Comparison of ENCODE assay signal across 11 cellular contexts in genomic region chr22:38213319-38214247, GRCh38. TPM values are rescaled to one million over a fixed set of nuclear protein-coding genes. Genes with fewer than 3 reads are reported as not detected.
A peak's percentile ranks its signal among the peaks of the same experiment; 100 is the strongest.
DNase-seq lines count a peak whose midpoint lies in the region; ATAC-seq and TF ChIP-seq lines count a peak whose summit lies in the region.
"Had no signal": no experiment of that assay in that cellular context is flagged by ENCODE, and none has a peak within 500 bp of the region (broad histone marks: within the 10 kb centered on the region; RNA-seq: fewer than 3 reads in every experiment).

No MANE protein-coding gene starts in this region.

- H3K27ac ChIP-seq in neuronal stem cell (replicated peaks; ENCODE audit: low read length) = no peak overlapping the region

- TF ChIP-seq CTCF in Calu3 (IDR thresholded peaks at IDR 0.05; ENCODE audit: unreplicated experiment) = no peak

- peak overlapping the region; percentile 72 for H3K14ac ChIP-seq in neuronal stem cell (ENCODE audit: low read length)

- no peaks in the 10 kb centered on the region for H3K79me1 ChIP-seq in neuronal stem cell (ENCODE audit: low read depth, low read length)

- ATAC-seq in central memory CD8-positive, alpha-beta T cell (replicated peaks; ENCODE audit: extremely low read depth, poor library complexity, severe bottlenecking) = no peak
- ATAC-seq in GM21786 (IDR thresholded peaks at IDR 0.05; ENCODE audit: unreplicated experiment) (no peak), GM21576 (IDR thresholded peaks at IDR 0.05; ENCODE audit: unreplicated experiment) (no peak)

- peaks cover 4 to 19% of the 10 kb centered on the region in 2 donors for H3K4me1 ChIP-seq in neuronal stem cell (ENCODE audit: control insufficient read depth in 2 of 2, insufficient read depth in 1 of 2, low read depth in 1 of 2, low read length in 2 of 2)

- H3K18ac ChIP-seq in neuronal stem cell (ENCODE audit: low read length) = peak overlapping the region; percentile 94

- peak overlapping the region; percentile 89 for H2BK15ac ChIP-seq in neuronal stem cell (ENCODE audit: low read length)

- peaks cover 99% of the 10 kb centered on the region for H3K36me3 Mint-ChIP-seq in Calu3 (ENCODE audit: insufficient read depth, unreplicated experiment)
- peaks cover 29% of the 10 kb centered on the region for H3K36me3 Mint-ChIP-seq in central memory CD8-positive, alpha-beta T cell (ENCODE audit: insufficient read depth)
- peaks cover 7% of the 10 kb centered on the region for H3K36me3 Mint-ChIP-seq in activated T-helper 1 cell treated with anti-CD3 and anti-CD28 coated beads, Interleukin-12 subunit alpha, Interleukin-12 subunit beta, Interleukin-2, Interleukin-4 antibody, amounts not matched to agents 30 ng/mL and 10 ng/mL and 1 ng/mL, durations not matched to agents 14 hours and 24 hours and 36 hours (ENCODE audit: low read depth)

- H3K4me2 ChIP-seq in neuronal stem cell (ENCODE audit: insufficient read depth, low read length, poor library complexity, severe bottlenecking) = peak overlapping the region; percentile 67

- peaks cover 0 to 13% (median 0%) of the 10 kb centered on the region in 3 experiments for H3K27me3 ChIP-seq in neuronal stem cell (ENCODE audit: control insufficient read depth in 3 of 3, insufficient read depth in 3 of 3, low read depth in 1 of 3, low read length in 3 of 3)

- no peak overlapping the region for H3K9ac ChIP-seq in neuronal stem cell (ENCODE audit: low read depth, low read length, poor library complexity)

- no TSS peak for BruUV-seq in Calu3 (replicated peaks; lab: Mats Ljungman, UMichigan)

- H3K9me3 ChIP-seq in neuronal stem cell (replicated peaks in 1 of 2; ENCODE audit: control insufficient read depth in 2 of 2, insufficient read depth in 1 of 2, low read depth in 1 of 2, low read length in 2 of 2) = no peaks in the 10 kb centered on the region

- H4K8ac ChIP-seq in neuronal stem cell (ENCODE audit: low read depth, low read length) = no peak overlapping the region

- CTCF ChIA-PET in Calu3 (lab: Charles Lee) = no interaction called here

- peaks cover 2 to 39% of the 10 kb centered on the region in 2 donors for H3K36me3 ChIP-seq in neuronal stem cell (replicated peaks in 1 of 2; ENCODE audit: control insufficient read depth in 2 of 2, insufficient read depth in 2 of 2, low read length in 2 of 2)

- no peak overlapping the region for H3K4ac ChIP-seq in neuronal stem cell (ENCODE audit: low read length)

- H2AK5ac ChIP-seq in neuronal stem cell (ENCODE audit: low read depth, low read length) = peak overlapping the region; percentile 15

- H4K91ac ChIP-seq in neuronal stem cell (ENCODE audit: low read depth, low read length, poor library complexity) = no peak overlapping the region

- H3K9me3 Mint-ChIP-seq in Calu3 (ENCODE audit: low read depth, unreplicated experiment) = no peaks in the 10 kb centered on the region
- H3K9me3 Mint-ChIP-seq in central memory CD8-positive, alpha-beta T cell = no peaks in the 10 kb centered on the region
- no peaks in the 10 kb centered on the region for H3K9me3 Mint-ChIP-seq in activated T-helper 1 cell treated with anti-CD3 and anti-CD28 coated beads, Interleukin-12 subunit alpha, Interleukin-12 subunit beta, Interleukin-2, Interleukin-4 antibody, amounts not matched to agents 30 ng/mL and 10 ng/mL and 1 ng/mL, durations not matched to agents 14 hours and 24 hours and 36 hours
- H3K9me3 Mint-ChIP-seq: T-helper 1 cell treated with Interleukin-12 subunit alpha and Interleukin-12 subunit beta and Interleukin-4 antibody, amounts not matched to agents 30 μg/mL and 1 μg/mL, for 36 hours had no signal

- no peak overlapping the region for H3K4me3 ChIP-seq in neuronal stem cell (ENCODE audit: low read length in 2 of 2)

- no peak overlapping the region for H2BK12ac ChIP-seq in neuronal stem cell (ENCODE audit: low read length)

- no peak overlapping the region for H2BK120ac ChIP-seq in neuronal stem cell (ENCODE audit: low read depth, low read length)

- H3K27ac Mint-ChIP-seq in Calu3 (ENCODE audit: unreplicated experiment) = peak overlapping the region; percentile 50
- H3K27ac Mint-ChIP-seq in central memory CD8-positive, alpha-beta T cell (ENCODE audit: low read depth) = peak overlapping the region; percentile 68
- H3K27ac Mint-ChIP-seq in activated T-helper 1 cell treated with anti-CD3 and anti-CD28 coated beads, Interleukin-12 subunit alpha, Interleukin-12 subunit beta, Interleukin-2, Interleukin-4 antibody, amounts not matched to agents 30 ng/mL and 10 ng/mL and 1 ng/mL, durations not matched to agents 14 hours and 24 hours and 36 hours = no peak overlapping the region
- H3K27ac Mint-ChIP-seq: T-helper 1 cell treated with Interleukin-12 subunit alpha and Interleukin-12 subunit beta and Interleukin-4 antibody, amounts not matched to agents 30 μg/mL and 1 μg/mL, for 36 hours had no signal

- no peak overlapping the region for H2BK5ac ChIP-seq in neuronal stem cell (ENCODE audit: low read length)

- H2AFZ ChIP-seq in neuronal stem cell (ENCODE audit: low read length) = no peak overlapping the region

- peaks cover 39% of the 10 kb centered on the region for H3K4me1 Mint-ChIP-seq in Calu3 (ENCODE audit: low read depth, unreplicated experiment)
- peaks cover 19% of the 10 kb centered on the region for H3K4me1 Mint-ChIP-seq in central memory CD8-positive, alpha-beta T cell
- H3K4me1 Mint-ChIP-seq in activated T-helper 1 cell treated with anti-CD3 and anti-CD28 coated beads, Interleukin-12 subunit alpha, Interleukin-12 subunit beta, Interleukin-2, Interleukin-4 antibody, amounts not matched to agents 30 ng/mL and 10 ng/mL and 1 ng/mL, durations not matched to agents 14 hours and 24 hours and 36 hours (ENCODE audit: low read depth) = peaks cover 23% of the 10 kb centered on the region

- no peak overlapping the region for H3K4me3 Mint-ChIP-seq in Calu3 (ENCODE audit: low read depth, unreplicated experiment)
- peak overlapping the region; percentile 6 for H3K4me3 Mint-ChIP-seq in central memory CD8-positive, alpha-beta T cell
- no peak overlapping the region for H3K4me3 Mint-ChIP-seq in activated T-helper 1 cell treated with anti-CD3 and anti-CD28 coated beads, Interleukin-12 subunit alpha, Interleukin-12 subunit beta, Interleukin-2, Interleukin-4 antibody, amounts not matched to agents 30 ng/mL and 10 ng/mL and 1 ng/mL, durations not matched to agents 14 hours and 24 hours and 36 hours

- no CpG with 5 or more reads among the region's 10 CpGs for WGBS in neuronal stem cell (ENCODE audit: extremely low coverage in 2 of 2, insufficient read length in 2 of 2, insufficient replicate concordance in 1 of 2), 2 donors

- no peaks in the 10 kb centered on the region for H3K27me3 Mint-ChIP-seq in Calu3 (ENCODE audit: unreplicated experiment)
- H3K27me3 Mint-ChIP-seq in central memory CD8-positive, alpha-beta T cell = no peaks in the 10 kb centered on the region
- H3K27me3 Mint-ChIP-seq in activated T-helper 1 cell treated with anti-CD3 and anti-CD28 coated beads, Interleukin-12 subunit alpha, Interleukin-12 subunit beta, Interleukin-2, Interleukin-4 antibody, amounts not matched to agents 30 ng/mL and 10 ng/mL and 1 ng/mL, durations not matched to agents 14 hours and 24 hours and 36 hours (ENCODE audit: insufficient read depth) = no peaks in the 10 kb centered on the region

- intact Hi-C loops in Calu3 (cut with micrococcal nuclease; ENCODE audit: unreplicated experiment) = no loop called here
- intact Hi-C loops in activated T-helper 1 cell treated with anti-CD3 and anti-CD28 coated beads, Interleukin-12 subunit alpha, Interleukin-12 subunit beta, Interleukin-2, Interleukin-4 antibody, amounts not matched to agents 30 ng/mL and 10 ng/mL and 1 ng/mL, durations not matched to agents 14 hours and 24 hours and 36 hours (cut with micrococcal nuclease) = no loop called here

- DNase-seq in Calu3 = no peak
- DNase-seq in HuH-7.5 (ENCODE audit: low spot score) = peak; percentile 59
- DNase-seq in central memory CD8-positive, alpha-beta T cell (ENCODE audit: low spot score in 2 of 2) = no peak
- no peak for DNase-seq in neuronal stem cell (ENCODE audit: low spot score)
- no peak for DNase-seq in GM19240 (ENCODE audit: insufficient read length, low spot score)
- no peak for DNase-seq in activated T-helper 1 cell treated with anti-CD3 and anti-CD28 coated beads, Interleukin-12 subunit alpha, Interleukin-12 subunit beta, Interleukin-2, Interleukin-4 antibody, amounts not matched to agents 30 ng/mL and 10 ng/mL and 1 ng/mL, durations not matched to agents 14 hours and 24 hours and 36 hours (ENCODE audit: low spot score)
- DNase-seq: cortex of kidney, DND-41 had no signal

- H3K23ac ChIP-seq in neuronal stem cell (ENCODE audit: low read depth, low read length, poor library complexity) = no peak overlapping the region

RNA-seq across cellular contexts. Expression of gene MAFF, which starts 11.8 kb away (rescaled TPM):
- 62.4 and 64.8 TPM in 2 replicates for total RNA-seq in Calu3 (2022)
- 4.0 TPM for polyA plus RNA-seq in neuronal stem cell (2013, experiment 1 of 2)
- polyA plus RNA-seq in neuronal stem cell (2013, experiment 2 of 2) = 4.3 TPM
- total RNA-seq in activated T-helper 1 cell treated with anti-CD3 and anti-CD28 coated beads, Interleukin-12 subunit alpha, Interleukin-12 subunit beta, Interleukin-2, Interleukin-4 antibody, amounts not matched to agents 30 ng/mL and 10 ng/mL and 1 ng/mL, durations not matched to agents 14 hours and 24 hours and 36 hours = 12.3 and 12.5 TPM in 2 replicates

RNA-seq across cellular contexts. Expression of gene PLA2G6, which starts 32.0 kb away (rescaled TPM):
- 43.5 and 44.0 TPM in 2 replicates for total RNA-seq in Calu3 (2022)
- 10.9 TPM for polyA plus RNA-seq in neuronal stem cell (2013, experiment 1 of 2)
- polyA plus RNA-seq in neuronal stem cell (2013, experiment 2 of 2) = 11.4 TPM
- 34.8 and 34.9 TPM in 2 replicates for total RNA-seq in activated T-helper 1 cell treated with anti-CD3 and anti-CD28 coated beads, Interleukin-12 subunit alpha, Interleukin-12 subunit beta, Interleukin-2, Interleukin-4 antibody, amounts not matched to agents 30 ng/mL and 10 ng/mL and 1 ng/mL, durations not matched to agents 14 hours and 24 hours and 36 hours

RNA-seq across cellular contexts. Expression of gene TMEM184B, which starts 59.2 kb away (rescaled TPM):
- total RNA-seq in Calu3 (2022) = 113 and 114 TPM in 2 replicates
- polyA plus RNA-seq in neuronal stem cell (2013, experiment 1 of 2) = 50.9 TPM
- 51.3 TPM for polyA plus RNA-seq in neuronal stem cell (2013, experiment 2 of 2)
- 36.6 and 39.1 TPM in 2 replicates for total RNA-seq in activated T-helper 1 cell treated with anti-CD3 and anti-CD28 coated beads, Interleukin-12 subunit alpha, Interleukin-12 subunit beta, Interleukin-2, Interleukin-4 antibody, amounts not matched to agents 30 ng/mL and 10 ng/mL and 1 ng/mL, durations not matched to agents 14 hours and 24 hours and 36 hours
